8 cellular contexts compared by ENCODE assay signal in genomic region chr16:81625544-81626152, GRCh38.
DNase-seq lines count a peak whose midpoint lies in the region; ATAC-seq and TF ChIP-seq lines count a peak whose summit lies in the region.

No MANE protein-coding gene starts in this region.

- no peak for TF ChIP-seq CTCF in GM13976 (IDR thresholded peaks at IDR 0.05; ENCODE audit: borderline replicate concordance, control extremely low read depth, extremely low read depth, insufficient read depth, missing control alignments)
- TF ChIP-seq CTCF in esophagus squamous epithelium (IDR thresholded peaks at IDR 0.05) = no peak
- no peak for TF ChIP-seq CTCF in prostate gland (IDR thresholded peaks at IDR 0.05)

- H3K27ac ChIP-seq in esophagus squamous epithelium (peak overlapping the region; percentile 81 to 90 (median 87)), prostate gland (peak overlapping the region; percentile 4 to 32)

- H3K4me1 ChIP-seq in esophagus squamous epithelium (peaks cover 40 to 68% (median 49%) of the 10 kb centered on the region in 3 donors), prostate gland (replicated peaks) (peaks cover 5% of the 10 kb centered on the region)

- in situ Hi-C loops in GM13976 (cut with MboI; ENCODE audit: low sequenced_read_pairs, unreplicated experiment) = loop anchor here (10.0 kb wide), 2 partner anchors 99 to 221 kb away; no protein-coding TSS in a partner anchor

- no peak overlapping the region for H3K4me3 Mint-ChIP-seq in naive thymus-derived CD8-positive, alpha-beta T cell

- H3K27me3 Mint-ChIP-seq in naive thymus-derived CD8-positive, alpha-beta T cell = no peaks in the 10 kb centered on the region

- H3K36me3 Mint-ChIP-seq in naive thymus-derived CD8-positive, alpha-beta T cell = peaks cover 0 to 12% (median 0%) of the 10 kb centered on the region in 3 donors

- H3K4me1 Mint-ChIP-seq in naive thymus-derived CD8-positive, alpha-beta T cell = peaks cover 7 to 25% (median 15%) of the 10 kb centered on the region in 4 donors

- H3K27me3 ChIP-seq in MG63 (no peaks in the 10 kb centered on the region), esophagus squamous epithelium (no peaks in the 10 kb centered on the region), prostate gland (replicated peaks; ENCODE audit: insufficient read depth) (no peaks in the 10 kb centered on the region)

- peak overlapping the region in 3 of 10 donors; percentile 60 to 77 (median 66) for H3K27ac Mint-ChIP-seq in naive thymus-derived CD8-positive, alpha-beta T cell

- no peak for ATAC-seq in naive thymus-derived CD8-positive, alpha-beta T cell

- POLR2A ChIA-PET in naive thymus-derived CD8-positive, alpha-beta T cell (lab: Charles Lee) = no interaction called here

- no peak for TF ChIP-seq POLR2A in esophagus squamous epithelium (IDR thresholded peaks at IDR 0.05)
- no peak for TF ChIP-seq POLR2A in prostate gland (IDR thresholded peaks at IDR 0.05)

- DNase-seq in GM13976 (ENCODE audit: low spot score) (peak; percentile 85), MG63 (peak; percentile 77), esophagus squamous epithelium (lab: John Stamatoyannopoulos, UW) (no peak), prostate gland (ENCODE audit: low spot score) (peak; percentile 41), NCI-H526 treated with DMSO at 0.1 percent for 48 hours (lab: John Stamatoyannopoulos, UW) (no peak), ecto neural progenitor cell (ENCODE audit: low spot score) (no peak), COR-L47 (lab: John Stamatoyannopoulos, UW) (no peak)
- DNase-seq in naive thymus-derived CD8-positive, alpha-beta T cell = no peak

- no peaks in the 10 kb centered on the region for H3K9me3 Mint-ChIP-seq in naive thymus-derived CD8-positive, alpha-beta T cell

- H3K36me3 ChIP-seq in MG63 (peaks cover 4% of the 10 kb centered on the region; the same call in 1 of the 2 replicates), esophagus squamous epithelium (peaks cover 0 to 22% (median 5%) of the 10 kb centered on the region in 3 donors), prostate gland (no peaks in the 10 kb centered on the region)

- 40% methylated on average over 1 of the region's 9 CpGs; no CpG with 5 or more reads in 1 of the 2 donors for WGBS in esophagus squamous epithelium, 2 donors
- WGBS in prostate gland = 42% methylated on average over 9 of the region's 9 CpGs

- intact Hi-C loops in esophagus squamous epithelium (cut with DNase I) (no loop called here), prostate gland (cut with DNase I) (loop anchor here (5.0 to 10.0 kb wide), 2 partner anchors 97 to 261 kb away; no protein-coding TSS in a partner anchor)

- H3K9me3 ChIP-seq in MG63 = no peaks in the 10 kb centered on the region
- no peaks in the 10 kb centered on the region for H3K9me3 ChIP-seq in esophagus squamous epithelium
- H3K9me3 ChIP-seq in prostate gland = no peaks in the 10 kb centered on the region

- H3K4me3 ChIP-seq in MG63 = no peak overlapping the region
- no peak overlapping the region for H3K4me3 ChIP-seq in esophagus squamous epithelium
- no peak overlapping the region for H3K4me3 ChIP-seq in prostate gland

Comparison
In these comparisons a context has a peak if more than half of its experiments do, and no peak if none do; other contexts are left out.
1. DNase-seq: peak in GM13976 (single experiment), MG63 (single experiment) and prostate gland (single experiment); none in esophagus squamous epithelium (single experiment), NCI-H526 treated with DMSO at 0.1 percent for 48 hours (single experiment), naive thymus-derived CD8-positive, alpha-beta T cell (0 of 10), ecto neural progenitor cell (single experiment) and COR-L47 (single experiment).